18 cellular contexts compared by ENCODE assay signal in genomic region chr12:77384941-77385340, GRCh38.
A peak's percentile ranks its signal among the peaks of the same experiment; 100 is the strongest.
DNase-seq lines count a peak whose midpoint lies in the region; ATAC-seq, FAIRE-seq and TF ChIP-seq lines count a peak whose summit lies in the region.
"Had no signal": no experiment of that assay in that cellular context is flagged by ENCODE, and none has a peak within 500 bp of the region (broad histone marks: within the 10 kb centered on the region; RNA-seq: fewer than 3 reads in every experiment).

No MANE protein-coding gene starts in this region.

- peak in 1 of 2 experiments; percentile 29; a peak in 1 of 4 replicates for TF ChIP-seq EP300 in SK-N-SH (IDR thresholded peaks at IDR 0.05; ENCODE audit: borderline replicate concordance in 1 of 2, low read depth in 1 of 2, low read length in 1 of 2)

- H3K9ac ChIP-seq in SK-N-SH (no peak overlapping the region), endothelial cell of umbilical vein (replicated peaks; ENCODE audit: extremely low read depth, insufficient read depth, low read length) (no peak overlapping the region)

- intact Hi-C loops in endothelial cell of umbilical vein (cut with micrococcal nuclease) (no loop called here), body of pancreas (cut with DNase I) (no loop called here)

- TF ChIP-seq CTCF in SK-N-SH (IDR thresholded peaks at IDR 0.05) (no peak), endothelial cell of umbilical vein (IDR thresholded peaks at IDR 0.05; ENCODE audit: extremely low read depth in 1 of 2, insufficient read depth in 1 of 2, low read depth in 1 of 2, low read length in 2 of 2) (no peak), body of pancreas (IDR thresholded peaks at IDR 0.05) (no peak)

- WGBS in SK-N-SH (ENCODE audit: low lambda C conversion rate), result 18% methylated on average over 3 of the region's 3 CpGs
- 55 to 67% methylated on average over 3 of the region's 3 CpGs for WGBS in body of pancreas, 2 donors

- no peaks in the 10 kb centered on the region for H3K9me2 ChIP-seq in SK-N-SH

- BruUV-seq in endothelial cell of umbilical vein (replicated peaks; lab: Mats Ljungman, UMichigan), result no TSS peak

- H3K27me3 ChIP-seq in SK-N-SH (ENCODE audit: insufficient read depth) (no peaks in the 10 kb centered on the region), endothelial cell of umbilical vein (ENCODE audit: control insufficient read depth in 2 of 2, insufficient read depth in 2 of 2, low read length in 2 of 2) (peaks cover 0 to 7% of the 10 kb centered on the region in 2 experiments), body of pancreas (no peaks in the 10 kb centered on the region)
- H3K27me3 ChIP-seq: Peyer's patch, SJSA1 had no signal

- H3K4me1 ChIP-seq in SK-N-SH (ENCODE audit: control insufficient read depth in 1 of 2, insufficient read depth in 2 of 2, low read depth in 1 of 2, low read length in 1 of 2), result peaks cover 0 to 21% of the 10 kb centered on the region in 2 experiments; a peak in 1 of 4 replicates
- H3K4me1 ChIP-seq in endothelial cell of umbilical vein (ENCODE audit: control insufficient read depth, extremely low read depth, insufficient read depth, low read length), result no peaks in the 10 kb centered on the region
- H3K4me1 ChIP-seq in body of pancreas, result no peaks in the 10 kb centered on the region
- H3K4me1 ChIP-seq: HAP-1, Peyer's patch, SJSA1 had no signal

- H2AFZ ChIP-seq in SK-N-SH (ENCODE audit: low read depth) (peak overlapping the region; percentile 52; the same call in 1 of the 2 replicates), endothelial cell of umbilical vein (ENCODE audit: low read depth, low read length) (no peak overlapping the region)

- peak overlapping the region; percentile 22 to 37; a peak in 3 of 4 replicates for H3K27ac ChIP-seq in SK-N-SH (ENCODE audit: low read depth in 2 of 2, low read length in 1 of 2)
- H3K27ac ChIP-seq in endothelial cell of umbilical vein (ENCODE audit: insufficient read depth, low read depth, low read length), result no peak overlapping the region
- no peak overlapping the region for H3K27ac ChIP-seq in body of pancreas
- H3K27ac ChIP-seq: HL-60, Peyer's patch, SJSA1 had no signal

- H3K36me3 ChIP-seq in SK-N-SH (replicated peaks in 1 of 2; ENCODE audit: control insufficient read depth in 1 of 2, insufficient read depth in 2 of 2, low read length in 1 of 2) (no peaks in the 10 kb centered on the region), endothelial cell of umbilical vein (ENCODE audit: control insufficient read depth in 2 of 2, extremely low read depth in 1 of 2, insufficient read depth in 2 of 2, low read length in 2 of 2) (no peaks in the 10 kb centered on the region), body of pancreas (replicated peaks in 1 of 2; ENCODE audit: insufficient read depth in 1 of 2, low read depth in 2 of 2) (no peaks in the 10 kb centered on the region)
- H3K36me3 ChIP-seq: HAP-1, Peyer's patch, SJSA1 had no signal

- no peaks in the 10 kb centered on the region for H3F3A ChIP-seq in SK-N-SH (replicated peaks; ENCODE audit: insufficient read depth)

- CTCF ChIA-PET in SK-N-SH (lab: Yijun Ruan, JAX) (no interaction called here), endothelial cell of umbilical vein (lab: Charles Lee) (no interaction called here)

- no peaks in the 10 kb centered on the region for H3K9me3 ChIP-seq in SK-N-SH
- H3K9me3 ChIP-seq in endothelial cell of umbilical vein (replicated peaks; ENCODE audit: control insufficient read depth, insufficient read depth, low read length), result no peaks in the 10 kb centered on the region
- H3K9me3 ChIP-seq in body of pancreas, result no peaks in the 10 kb centered on the region
- H3K9me3 ChIP-seq: HAP-1, Peyer's patch, SJSA1 had no signal

- H3K79me2 ChIP-seq in SK-N-SH (ENCODE audit: insufficient read depth) (0 out of 2 replicates have a peak, but pooled peaks cover 6% of the 10 kb centered on the region), endothelial cell of umbilical vein (ENCODE audit: control insufficient read depth, insufficient read depth, low read length) (no peaks in the 10 kb centered on the region)

- no peaks in the 10 kb centered on the region for H3K9me1 ChIP-seq in endothelial cell of umbilical vein (replicated peaks; ENCODE audit: control insufficient read depth, extremely low read depth, insufficient read depth, low read length)

- POLR2A ChIA-PET in SK-N-SH (lab: Yijun Ruan, JAX), result no interaction called here
- POLR2A ChIA-PET in endothelial cell of umbilical vein (lab: Charles Lee), result no interaction called here

- H3K4me3 ChIP-seq in SK-N-SH (ENCODE audit: low read depth in 2 of 2, low read length in 1 of 2), result no peak overlapping the region
- no peak overlapping the region for H3K4me3 ChIP-seq in endothelial cell of umbilical vein (replicated peaks in 1 of 3; ENCODE audit: insufficient read depth in 1 of 3, low read depth in 1 of 3, low read length in 3 of 3)
- no peak overlapping the region for H3K4me3 ChIP-seq in body of pancreas
- H3K4me3 ChIP-seq: HAP-1, Peyer's patch, SJSA1 had no signal

- dilution Hi-C loops in endothelial cell of umbilical vein (cut with MboI; ENCODE audit: extremely low pct_ligation_motif_present, low sequenced_read_pairs), result no loop called here

- no peak for ATAC-seq in body of pancreas
- no peak for ATAC-seq in HG03439 (IDR thresholded peaks at IDR 0.05; ENCODE audit: unreplicated experiment)

- TF ChIP-seq POLR2A in endothelial cell of umbilical vein (IDR thresholded peaks at IDR 0.05; ENCODE audit: low read depth, low read length), result no peak
- TF ChIP-seq POLR2A in body of pancreas (IDR thresholded peaks at IDR 0.05), result no peak

- no peak for FAIRE-seq in endothelial cell of umbilical vein (lab: Jason Lieb, UNC)
- FAIRE-seq: A204.1 had no signal

- TF ChIP-seq RAD21 in SK-N-SH (IDR thresholded peaks at IDR 0.05; ENCODE audit: low read length), result no peak

- peak; percentile 16 for DNase-seq in A172 (ENCODE audit: low spot score)
- DNase-seq in HT1080 (ENCODE audit: low read depth), result peak; percentile 17
- no peak for DNase-seq in SK-N-SH
- DNase-seq in endothelial cell of umbilical vein (ENCODE audit: low read depth, low spot score), result no peak
- DNase-seq in retina, result no peak
- DNase-seq in body of pancreas, result no peak
- DNase-seq in SKM-1 (lab: John Stamatoyannopoulos, UW; ENCODE audit: unreplicated experiment), result no peak
- DNase-seq: EL, KBM-7, NCI-H1417 treated with DMSO at 0.1 percent for 48 hours, NCI-H1930, Peyer's patch, SW 1271 had no signal

- H3K4me2 ChIP-seq in SK-N-SH, result peak overlapping the region; percentile 49; the same call in 1 of the 2 replicates
- H3K4me2 ChIP-seq in endothelial cell of umbilical vein (ENCODE audit: insufficient read depth, low read length), result no peak overlapping the region

- H4K20me1 ChIP-seq in SK-N-SH (ENCODE audit: insufficient read depth), result no peaks in the 10 kb centered on the region
- no peaks in the 10 kb centered on the region for H4K20me1 ChIP-seq in endothelial cell of umbilical vein (replicated peaks; ENCODE audit: control insufficient read depth, extremely low read depth, insufficient read depth, low read length)

TF ChIP-seq in SK-N-SH, 30 proteins besides CTCF, POLR2A, EP300 and RAD21:
- peak; percentile 85 for TF ChIP-seq FOSL2 (IDR thresholded peaks at IDR 0.05; ENCODE audit: borderline replicate concordance, low read depth)
- peak; percentile 57; the same call in 1 of the 2 replicates for TF ChIP-seq TCF12 (IDR thresholded peaks at IDR 0.05)
- TF ChIP-seq PBX3 (IDR thresholded peaks at IDR 0.05), result peak; percentile 44
- peak; percentile 60; the same call in 1 of the 2 replicates for TF ChIP-seq JUND (IDR thresholded peaks at IDR 0.05)
- TF ChIP-seq ELF1 (IDR thresholded peaks at IDR 0.05), result no peak

TF ChIP-seq in endothelial cell of umbilical vein, 7 proteins besides CTCF, POLR2A, EP300 and RAD21:
- TF ChIP-seq FOS (IDR thresholded peaks at IDR 0.05; ENCODE audit: borderline replicate concordance, insufficient read depth, low read length) (peak; percentile 11), JUN (IDR thresholded peaks at IDR 0.05; ENCODE audit: borderline replicate concordance, insufficient read depth, insufficient read length, low read depth) (no peak)

Comparison
In these comparisons a context has a peak if more than half of its experiments do, and no peak if none do; other contexts are left out.
1. DNase-seq: peak in A172 (single experiment) and HT1080 (single experiment); none in SK-N-SH (single experiment), endothelial cell of umbilical vein (single experiment), retina (single experiment), body of pancreas (0 of 4) and SKM-1 (single experiment).
2. H3K27ac ChIP-seq: peak in SK-N-SH (2 of 2); none in endothelial cell of umbilical vein (single experiment) and body of pancreas (0 of 4).